8 cellular contexts compared by ENCODE assay signal in the genomic region with DNA sequence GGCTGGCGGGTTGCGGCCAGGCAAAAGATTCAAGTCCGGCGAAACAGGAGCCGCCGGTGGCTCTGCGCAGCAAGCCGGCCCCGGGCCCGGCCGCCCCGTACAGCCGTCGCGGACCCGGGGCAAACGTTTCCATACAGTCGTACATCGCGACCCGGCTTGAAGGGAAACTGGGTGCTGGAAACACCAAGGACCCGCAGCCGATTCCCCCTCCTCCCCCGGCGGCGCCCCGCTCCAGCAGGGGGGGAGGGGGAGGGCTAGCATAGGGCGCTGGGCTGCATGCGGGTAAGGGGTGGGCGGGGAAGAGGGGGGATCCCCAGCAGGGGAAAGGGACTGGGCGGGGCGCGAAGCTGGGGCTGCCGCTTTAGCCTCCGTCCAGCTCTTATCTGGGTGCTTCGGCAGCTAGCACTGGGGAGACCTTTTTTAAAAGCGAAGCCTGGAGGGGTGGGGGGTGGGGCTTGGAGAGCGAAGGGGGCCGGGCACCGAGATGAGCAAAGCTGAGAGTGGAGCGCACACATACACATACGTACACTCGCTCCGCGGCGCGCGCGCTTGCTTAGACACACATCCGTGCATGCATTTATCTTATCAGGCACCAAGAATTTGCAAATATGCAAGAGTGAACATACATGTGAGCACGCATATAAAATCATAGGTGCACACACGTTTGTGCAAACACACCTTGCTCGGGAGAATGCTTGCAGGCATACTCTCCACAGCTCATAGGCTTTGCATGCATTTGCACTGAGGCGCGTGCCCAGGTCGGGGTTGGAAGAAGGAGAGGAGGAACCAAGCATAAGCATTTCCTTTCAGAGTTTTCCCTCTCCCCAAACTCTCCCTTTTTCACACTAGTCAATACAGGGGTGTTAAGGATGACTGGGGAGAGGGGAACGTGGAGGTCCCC. TPM values are rescaled to one million over a fixed set of nuclear protein-coding genes. Genes with fewer than 3 reads are reported as not detected.
A peak's percentile ranks its signal among the peaks of the same experiment; 100 is the strongest.
DNase-seq lines count a peak whose midpoint lies in the region; ATAC-seq and TF ChIP-seq lines count a peak whose summit lies in the region.

No MANE protein-coding gene starts in this region.

- no peak for TF ChIP-seq CTCF in OCI-LY3 (IDR thresholded peaks at IDR 0.05; ENCODE audit: low read depth, low read length)
- no peak for TF ChIP-seq CTCF in fibroblast of lung (conservative IDR thresholded peaks at IDR 0.05 in 1 of 2, IDR thresholded peaks at IDR 0.05 in 1 of 2; ENCODE audit: low read depth in 1 of 2, low read length in 2 of 2)
- no peak for TF ChIP-seq CTCF in natural killer cell (IDR thresholded peaks at IDR 0.05)

- no peaks in the 10 kb centered on the region for H3K36me3 Mint-ChIP-seq in natural killer cell

- H3K4me1 Mint-ChIP-seq in natural killer cell, result peaks cover 73 to 93% of the 10 kb centered on the region in 2 donors

- no peaks in the 10 kb centered on the region for H3K27me3 Mint-ChIP-seq in natural killer cell (ENCODE audit: low read depth in 2 of 2)

- peaks cover 9% of the 10 kb centered on the region for H3K27me3 ChIP-seq in OCI-LY3 (ENCODE audit: low read depth, low read length)
- no peaks in the 10 kb centered on the region for H3K27me3 ChIP-seq in fibroblast of lung (ENCODE audit: control insufficient read depth, insufficient read depth, low read length)

- ATAC-seq in HG03095 (IDR thresholded peaks at IDR 0.05; ENCODE audit: unreplicated experiment) (peak; percentile 26), natural killer cell (peak; percentile 45 to 75 (median 57))

- intact Hi-C loops in natural killer cell (cut with micrococcal nuclease), result loop anchor here (1.0 to 5.0 kb wide), 5 partner anchors 12 to 101 kb away; a partner anchor contains a TSS

- H3K4me3 ChIP-seq in OCI-LY3 (ENCODE audit: low read length) (peak overlapping the region; percentile 93), fibroblast of lung (replicated peaks in 1 of 4; ENCODE audit: control extremely low read depth in 1 of 4, insufficient read depth in 1 of 4, low read depth in 3 of 4, low read length in 4 of 4) (peak overlapping the region; percentile 83 to 97 (median 92))

- DNase-seq in SHP77 (lab: John Stamatoyannopoulos, UW), result peak; percentile 40 to 60
- DNase-seq in SHP77 treated with DMSO at 0.1 percent for 48 hours (lab: John Stamatoyannopoulos, UW), result no peak
- peak; percentile 56 to 59 for DNase-seq in activated T-helper 1 cell treated with anti-CD3 and anti-CD28 coated beads, Interleukin-2, amount 50 U/mL, for 16 hours (ENCODE audit: low read depth in 1 of 2, low spot score in 1 of 2)
- DNase-seq in fibroblast of lung (ENCODE audit: low read depth in 2 of 2), result peak; percentile 81 to 82
- DNase-seq in natural killer cell, result peak; percentile 69
- peak; percentile 59 for DNase-seq in stromal cell of bone marrow (ENCODE audit: low read depth)

- H3K27ac ChIP-seq in OCI-LY3 (ENCODE audit: low read length), result peak overlapping the region; percentile 41
- H3K27ac ChIP-seq in fibroblast of lung (ENCODE audit: insufficient read depth, low read length), result peak overlapping the region; percentile 78

- H3K4me2 ChIP-seq in OCI-LY3 (ENCODE audit: low read length) (peak overlapping the region; percentile 97), fibroblast of lung (ENCODE audit: extremely low read depth, insufficient read depth, low read length) (peak overlapping the region; percentile 100)

- H4K20me1 ChIP-seq in OCI-LY3 (ENCODE audit: insufficient read depth, low read length) (no peaks in the 10 kb centered on the region), fibroblast of lung (ENCODE audit: control insufficient read depth, extremely low read depth, insufficient read depth, low read length) (no peaks in the 10 kb centered on the region)

- H3K9me3 ChIP-seq in OCI-LY3 (ENCODE audit: insufficient read depth, low read length) (no peaks in the 10 kb centered on the region), fibroblast of lung (ENCODE audit: control insufficient read depth, insufficient read depth, low read depth, low read length) (no peaks in the 10 kb centered on the region)

- no peaks in the 10 kb centered on the region for H3K36me3 ChIP-seq in OCI-LY3 (replicated peaks; ENCODE audit: low read depth, low read length)
- peaks cover 6% of the 10 kb centered on the region for H3K36me3 ChIP-seq in fibroblast of lung (ENCODE audit: control insufficient read depth, insufficient read depth, low read length)

- H3K9ac ChIP-seq in OCI-LY3 (ENCODE audit: low read length) (peak overlapping the region; percentile 69), fibroblast of lung (ENCODE audit: insufficient read depth, low read length) (peak overlapping the region; percentile 65)

- H3K4me3 Mint-ChIP-seq in natural killer cell, result peak overlapping the region; percentile 93

- no peaks in the 10 kb centered on the region for H3K9me3 Mint-ChIP-seq in natural killer cell

- H2AFZ ChIP-seq in OCI-LY3 (ENCODE audit: low read depth, low read length) (peak overlapping the region; percentile 69; the same call in 1 of the 2 replicates), fibroblast of lung (ENCODE audit: low read length) (peak overlapping the region; percentile 20)

- H3K27ac Mint-ChIP-seq in natural killer cell, result peak overlapping the region; percentile 94 to 99

- no peaks in the 10 kb centered on the region for H3K79me2 ChIP-seq in OCI-LY3 (ENCODE audit: low read length)
- peaks cover 41% of the 10 kb centered on the region for H3K79me2 ChIP-seq in fibroblast of lung (ENCODE audit: control insufficient read depth, insufficient read depth, low read length)

- H3K4me1 ChIP-seq in OCI-LY3 (ENCODE audit: low read length) (peaks cover 11% of the 10 kb centered on the region), fibroblast of lung (ENCODE audit: control insufficient read depth, extremely low read depth, insufficient read depth, low read length) (peaks cover 43% of the 10 kb centered on the region)

RNA-seq across cellular contexts. Expression of a gene that starts 11.8 kb away (rescaled TPM):
- total RNA-seq in fibroblast of lung (26.7 and 51.4 TPM in 2 replicates), natural killer cell (10 to 100 TPM; 24.0 to 30.6 (median 27.5) TPM)
- polyA plus RNA-seq in fibroblast of lung, result 26.9 and 30.4 TPM in 2 replicates
- 38.1 and 47.4 TPM in 2 replicates for polyA plus RNA-seq in fibroblast of lung (2012)
- polyA minus RNA-seq in fibroblast of lung (ENCODE audit: low replicate concordance), result 83.5 and 87.1 TPM in 2 replicates

RNA-seq across cellular contexts. Expression of a gene that starts 13.2 kb away (rescaled TPM):
- total RNA-seq in fibroblast of lung, result 0.26 and 0.50 TPM in 2 replicates
- polyA plus RNA-seq in fibroblast of lung, result 0.15 and 0.20 TPM in 2 replicates
- 0.22 and 0.38 TPM in 2 replicates for polyA plus RNA-seq in fibroblast of lung (2012)
- not detected in 2 replicates for polyA minus RNA-seq in fibroblast of lung (ENCODE audit: low replicate concordance)
- total RNA-seq in natural killer cell, result 100 to 1,000 TPM; 329 to 441 (median 439) TPM

RNA-seq across cellular contexts. Expression of a gene that starts 39.5 kb away (rescaled TPM):
- total RNA-seq in fibroblast of lung (6.4 and 10.1 TPM in 2 replicates), natural killer cell (10 to 100 TPM; 50.8 to 54.4 (median 53.0) TPM)
- polyA plus RNA-seq in fibroblast of lung, result 6.9 and 7.8 TPM in 2 replicates
- 5.5 and 7.9 TPM in 2 replicates for polyA plus RNA-seq in fibroblast of lung (2012)
- 3.7 and 10.6 TPM in 2 replicates for polyA minus RNA-seq in fibroblast of lung (ENCODE audit: low replicate concordance)

RNA-seq across cellular contexts. Expression of a gene that starts 39.7 kb away (rescaled TPM):
- total RNA-seq in fibroblast of lung, result 14.6 and 16.8 TPM in 2 replicates
- 7.3 and 10.6 TPM in 2 replicates for polyA plus RNA-seq in fibroblast of lung
- polyA plus RNA-seq in fibroblast of lung (2012), result 7.0 and 9.8 TPM in 2 replicates
- 6.0 and 10.6 TPM in 2 replicates for polyA minus RNA-seq in fibroblast of lung (ENCODE audit: low replicate concordance)
- total RNA-seq in natural killer cell, result 10 to 100 TPM; 37.1 to 65.9 (median 45.3) TPM

RNA-seq across cellular contexts. Expression of a gene that starts 47.9 kb away (rescaled TPM):
- total RNA-seq in fibroblast of lung (0.26 and 1.8 TPM in 2 replicates), natural killer cell (1 to 10 TPM; 1.9 to 5.8 (median 3.1) TPM)
- polyA plus RNA-seq in fibroblast of lung, result 1.4 and 5.8 TPM in 2 replicates
- polyA plus RNA-seq in fibroblast of lung (2012), result 1.7 and 5.1 TPM in 2 replicates
- polyA minus RNA-seq in fibroblast of lung (ENCODE audit: low replicate concordance), result 11.3 and 27.3 TPM in 2 replicates

Comparison
In these comparisons a context has a peak if more than half of its experiments do, and no peak if none do; other contexts are left out.
1. RNA of a gene that starts 13.2 kb away (total RNA-seq): 329 to 441 TPM in natural killer cell; 0.26 to 0.50 TPM in fibroblast of lung; every median in the first group is over 100 times any median in the second.